8 cellular contexts compared by ENCODE assay signal in genomic region chr4:19739101-19739651, GRCh38.
DNase-seq lines count a peak whose midpoint lies in the region; ATAC-seq, FAIRE-seq and TF ChIP-seq lines count a peak whose summit lies in the region.

No MANE protein-coding gene starts in this region.

- H3K36me3 ChIP-seq in BE2C: no peaks in the 10 kb centered on the region

- POLR2A ChIA-PET in AG04450 (lab: Yijun Ruan, JAX): no interaction called here

- no peak overlapping the region for H3K4me3 ChIP-seq in AG04450 (ENCODE audit: low read depth, low read length)
- peak overlapping the region; percentile 36 for H3K4me3 ChIP-seq in WI38 (ENCODE audit: low read depth, low read length)
- no peak overlapping the region for H3K4me3 ChIP-seq in BE2C (ENCODE audit: low read depth, low read length)

- CTCF ChIA-PET in AG04450 (lab: Charles Lee): no interaction called here

- DNase-seq in AG04450 (ENCODE audit: low read depth, low spot score) (peak; percentile 76), HTR-8/SVneo (ENCODE audit: insufficient read length, low spot score) (peak; percentile 65), left kidney (ENCODE audit: low read depth, low spot score) (peak; percentile 93), KBM-7 (no peak), BE2C (no peak), activated T-cell treated with anti-CD3 and anti-CD28 coated beads for 4 hours (no peak)

- no peaks in the 10 kb centered on the region for H3K4me1 ChIP-seq in BE2C

- H3K9me3 ChIP-seq in AG04450 (ENCODE audit: control insufficient read depth, insufficient read depth, low read length) (no peaks in the 10 kb centered on the region), BE2C (no peaks in the 10 kb centered on the region)

- no peak for ATAC-seq in GM18520 (IDR thresholded peaks at IDR 0.05; ENCODE audit: unreplicated experiment)

- FAIRE-seq in HTR-8/SVneo (lab: Jason Lieb, UNC): peak; percentile 93

- TF ChIP-seq CTCF in AG04450 (IDR thresholded peaks at IDR 0.05; ENCODE audit: low read depth, low read length) (no peak), WI38 (IDR thresholded peaks at IDR 0.05; ENCODE audit: low read depth, low read length) (no peak), BE2C (IDR thresholded peaks at IDR 0.05; ENCODE audit: low read depth, low read length) (no peak)

- H3K27me3 ChIP-seq in AG04450 (ENCODE audit: control insufficient read depth, insufficient read depth, low read length) (no peaks in the 10 kb centered on the region), BE2C (no peaks in the 10 kb centered on the region)

- in situ Hi-C loops in KBM-7 (cut with MboI; ENCODE audit: low pct_unique_long_range_greater_than_20kb, low sequenced_read_pairs): no loop called here

- H3K27ac ChIP-seq in AG04450 (ENCODE audit: low read depth, low read length): peak overlapping the region; percentile 53

Comparison
In these comparisons a context has a peak if more than half of its experiments do, and no peak if none do; other contexts are left out.
1. DNase-seq: peak in AG04450 (single experiment), HTR-8/SVneo (single experiment) and left kidney (single experiment); none in KBM-7 (single experiment), BE2C (single experiment) and activated T-cell treated with anti-CD3 and anti-CD28 coated beads for 4 hours (single experiment).